16 cellular contexts compared by ENCODE assay signal in the genomic region with DNA sequence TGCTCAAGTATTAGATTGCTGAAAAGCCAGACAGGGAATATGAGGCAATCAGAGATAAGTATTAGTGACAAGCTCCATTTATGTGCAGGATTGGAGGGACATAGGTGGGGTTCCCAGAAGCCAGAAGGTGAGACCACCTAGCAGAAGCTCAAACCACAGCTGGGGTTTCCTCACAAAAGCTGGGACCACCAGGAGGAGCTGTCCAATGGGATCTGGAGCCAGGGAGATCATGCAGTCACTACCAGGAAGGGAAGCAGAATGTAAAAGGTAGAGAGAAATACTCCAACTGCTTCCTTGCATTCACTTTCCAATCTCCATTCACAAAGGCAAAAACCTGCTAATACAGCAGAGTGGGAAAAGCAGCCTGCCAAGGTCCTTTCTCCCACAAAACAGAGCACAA. TPM values are rescaled to one million over a fixed set of nuclear protein-coding genes. Genes with fewer than 3 reads are reported as not detected.
DNase-seq lines count a peak whose midpoint lies in the region; ATAC-seq and TF ChIP-seq lines count a peak whose summit lies in the region.
"Had no signal": no experiment of that assay in that cellular context is flagged by ENCODE, and none has a peak within 500 bp of the region (broad histone marks: within the 10 kb centered on the region; RNA-seq: fewer than 3 reads in every experiment).

No MANE protein-coding gene starts in this region.

- TF ChIP-seq CTCF in WTC11 (IDR thresholded peaks at IDR 0.05) (no peak), endodermal cell (conservative IDR thresholded peaks at IDR 0.05) (peak; percentile 44), left ventricle myocardium inferior (IDR thresholded peaks at IDR 0.05; ENCODE audit: borderline replicate concordance) (no peak)

- H3K9me3 Mint-ChIP-seq in WTC11 (peaks cover 26% of the 10 kb centered on the region), endodermal cell (peaks cover 17% of the 10 kb centered on the region)

- intact Hi-C loops in left ventricle myocardium inferior (cut with micrococcal nuclease): no loop called here

- H3K36me3 ChIP-seq in endodermal cell (ENCODE audit: control insufficient read depth, insufficient read depth, low read length) (no peaks in the 10 kb centered on the region), left ventricle myocardium inferior (no peaks in the 10 kb centered on the region)

- peaks cover 9% of the 10 kb centered on the region for H3K36me3 Mint-ChIP-seq in WTC11
- H3K36me3 Mint-ChIP-seq in endodermal cell (ENCODE audit: low read depth): no peaks in the 10 kb centered on the region
- H3K36me3 Mint-ChIP-seq: CD14-positive monocyte; CD8-positive, alpha-beta T cell had no signal

- DNase-seq in WTC11 (ENCODE audit: low spot score) (no peak), endodermal cell (no peak), left kidney (ENCODE audit: low read depth, low spot score) (peak; percentile 13), dedifferentiated amniotic fluid mesenchymal stem cell (ENCODE audit: extremely low spot score) (no peak), amniotic stem cell (lab: John Stamatoyannopoulos, UW) (no peak), left ventricle myocardium inferior (no peak), kidney tubule cell (ENCODE audit: low spot score) (no peak)
- DNase-seq: CD8-positive, alpha-beta T cell; COR-L47; DMS153; DMS79 treated with DMSO at 0.1 percent for 48 hours; EL; H7 had no signal

- H3K9me3 ChIP-seq in endodermal cell (ENCODE audit: control insufficient read depth, low read length) (peaks cover 9% of the 10 kb centered on the region), left ventricle myocardium inferior (replicated peaks) (peaks cover 18% of the 10 kb centered on the region)
- H3K9me3 ChIP-seq: A549 had no signal

- peak; percentile 53; the same call in 1 of the 2 replicates for ATAC-seq in WTC11
- ATAC-seq: A549; CD8-positive, alpha-beta T cell had no signal

- H3K27ac Mint-ChIP-seq in WTC11 (no peak overlapping the region), endodermal cell (no peak overlapping the region)
- H3K27ac Mint-ChIP-seq: CD14-positive monocyte; CD8-positive, alpha-beta T cell had no signal

- H3K27ac ChIP-seq in endodermal cell (ENCODE audit: low read depth, low read length): no peak overlapping the region
- H3K27ac ChIP-seq in left ventricle myocardium inferior (replicated peaks): no peak overlapping the region
- H3K27ac ChIP-seq: A549 had no signal

- no peaks in the 10 kb centered on the region for H3K4me1 ChIP-seq in endodermal cell (ENCODE audit: control insufficient read depth, insufficient read depth, low read length)
- peaks cover 5% of the 10 kb centered on the region for H3K4me1 ChIP-seq in left ventricle myocardium inferior
- H3K4me1 ChIP-seq: A549 had no signal

- no peak overlapping the region for H3K9ac ChIP-seq in endodermal cell (ENCODE audit: extremely low read depth, low read length, poor library complexity, severe bottlenecking)

- POLR2A ChIA-PET in WTC11 (lab: Charles Lee): no interaction called here

- H3K4me3 Mint-ChIP-seq in WTC11 (no peak overlapping the region), endodermal cell (no peak overlapping the region)
- H3K4me3 Mint-ChIP-seq: CD14-positive monocyte; CD8-positive, alpha-beta T cell had no signal

- H3K4me3 ChIP-seq in endodermal cell (ENCODE audit: low read length) (no peak overlapping the region), left ventricle myocardium inferior (no peak overlapping the region)
- H3K4me3 ChIP-seq: A549 had no signal

- H3K27me3 Mint-ChIP-seq in WTC11 (ENCODE audit: low read depth) (peaks cover 5% of the 10 kb centered on the region), endodermal cell (ENCODE audit: insufficient read depth) (peaks cover 34% of the 10 kb centered on the region)

- H3K27me3 ChIP-seq in endodermal cell (ENCODE audit: control insufficient read depth, insufficient read depth, low read length, poor library complexity, severe bottlenecking) (peaks cover 34% of the 10 kb centered on the region), left ventricle myocardium inferior (ENCODE audit: low read depth) (no peaks in the 10 kb centered on the region)

- H3K4me1 Mint-ChIP-seq in WTC11: no peaks in the 10 kb centered on the region
- no peaks in the 10 kb centered on the region for H3K4me1 Mint-ChIP-seq in endodermal cell
- H3K4me1 Mint-ChIP-seq: CD14-positive monocyte had no signal

- CTCF ChIA-PET in WTC11 (lab: Charles Lee): no interaction called here

TF ChIP-seq in WTC11, 78 proteins besides CTCF, POLR2A, EP300 and RAD21 (continues in another document):
- TF ChIP-seq, protein P1, sequence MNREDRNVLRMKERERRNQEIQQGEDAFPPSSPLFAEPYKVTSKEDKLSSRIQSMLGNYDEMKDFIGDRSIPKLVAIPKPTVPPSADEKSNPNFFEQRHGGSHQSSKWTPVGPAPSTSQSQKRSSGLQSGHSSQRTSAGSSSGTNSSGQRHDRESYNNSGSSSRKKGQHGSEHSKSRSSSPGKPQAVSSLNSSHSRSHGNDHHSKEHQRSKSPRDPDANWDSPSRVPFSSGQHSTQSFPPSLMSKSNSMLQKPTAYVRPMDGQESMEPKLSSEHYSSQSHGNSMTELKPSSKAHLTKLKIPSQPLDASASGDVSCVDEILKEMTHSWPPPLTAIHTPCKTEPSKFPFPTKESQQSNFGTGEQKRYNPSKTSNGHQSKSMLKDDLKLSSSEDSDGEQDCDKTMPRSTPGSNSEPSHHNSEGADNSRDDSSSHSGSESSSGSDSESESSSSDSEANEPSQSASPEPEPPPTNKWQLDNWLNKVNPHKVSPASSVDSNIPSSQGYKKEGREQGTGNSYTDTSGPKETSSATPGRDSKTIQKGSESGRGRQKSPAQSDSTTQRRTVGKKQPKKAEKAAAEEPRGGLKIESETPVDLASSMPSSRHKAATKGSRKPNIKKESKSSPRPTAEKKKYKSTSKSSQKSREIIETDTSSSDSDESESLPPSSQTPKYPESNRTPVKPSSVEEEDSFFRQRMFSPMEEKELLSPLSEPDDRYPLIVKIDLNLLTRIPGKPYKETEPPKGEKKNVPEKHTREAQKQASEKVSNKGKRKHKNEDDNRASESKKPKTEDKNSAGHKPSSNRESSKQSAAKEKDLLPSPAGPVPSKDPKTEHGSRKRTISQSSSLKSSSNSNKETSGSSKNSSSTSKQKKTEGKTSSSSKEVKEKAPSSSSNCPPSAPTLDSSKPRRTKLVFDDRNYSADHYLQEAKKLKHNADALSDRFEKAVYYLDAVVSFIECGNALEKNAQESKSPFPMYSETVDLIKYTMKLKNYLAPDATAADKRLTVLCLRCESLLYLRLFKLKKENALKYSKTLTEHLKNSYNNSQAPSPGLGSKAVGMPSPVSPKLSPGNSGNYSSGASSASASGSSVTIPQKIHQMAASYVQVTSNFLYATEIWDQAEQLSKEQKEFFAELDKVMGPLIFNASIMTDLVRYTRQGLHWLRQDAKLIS (CRISPR knock-in tag; IDR thresholded peaks at IDR 0.05; ENCODE audit: borderline replicate concordance): no peak
- no peak for TF ChIP-seq KAT7 (CRISPR knock-in tag; IDR thresholded peaks at IDR 0.05; ENCODE audit: borderline replicate concordance)
- no peak for TF ChIP-seq CBFB (CRISPR knock-in tag; IDR thresholded peaks at IDR 0.05; ENCODE audit: low read depth)
- TF ChIP-seq, protein P2, sequence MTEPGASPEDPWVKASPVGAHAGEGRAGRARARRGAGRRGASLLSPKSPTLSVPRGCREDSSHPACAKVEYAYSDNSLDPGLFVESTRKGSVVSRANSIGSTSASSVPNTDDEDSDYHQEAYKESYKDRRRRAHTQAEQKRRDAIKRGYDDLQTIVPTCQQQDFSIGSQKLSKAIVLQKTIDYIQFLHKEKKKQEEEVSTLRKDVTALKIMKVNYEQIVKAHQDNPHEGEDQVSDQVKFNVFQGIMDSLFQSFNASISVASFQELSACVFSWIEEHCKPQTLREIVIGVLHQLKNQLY (CRISPR knock-in tag; IDR thresholded peaks at IDR 0.05): no peak
- TF ChIP-seq NFYB (CRISPR knock-in tag; conservative IDR thresholded peaks at IDR 0.05; ENCODE audit: low read depth): no peak
- no peak for TF ChIP-seq ZNF219 (CRISPR knock-in tag; IDR thresholded peaks at IDR 0.05; ENCODE audit: borderline replicate concordance)
- no peak for TF ChIP-seq CREB1 (CRISPR knock-in tag; IDR thresholded peaks at IDR 0.05)
- TF ChIP-seq, protein P3, sequence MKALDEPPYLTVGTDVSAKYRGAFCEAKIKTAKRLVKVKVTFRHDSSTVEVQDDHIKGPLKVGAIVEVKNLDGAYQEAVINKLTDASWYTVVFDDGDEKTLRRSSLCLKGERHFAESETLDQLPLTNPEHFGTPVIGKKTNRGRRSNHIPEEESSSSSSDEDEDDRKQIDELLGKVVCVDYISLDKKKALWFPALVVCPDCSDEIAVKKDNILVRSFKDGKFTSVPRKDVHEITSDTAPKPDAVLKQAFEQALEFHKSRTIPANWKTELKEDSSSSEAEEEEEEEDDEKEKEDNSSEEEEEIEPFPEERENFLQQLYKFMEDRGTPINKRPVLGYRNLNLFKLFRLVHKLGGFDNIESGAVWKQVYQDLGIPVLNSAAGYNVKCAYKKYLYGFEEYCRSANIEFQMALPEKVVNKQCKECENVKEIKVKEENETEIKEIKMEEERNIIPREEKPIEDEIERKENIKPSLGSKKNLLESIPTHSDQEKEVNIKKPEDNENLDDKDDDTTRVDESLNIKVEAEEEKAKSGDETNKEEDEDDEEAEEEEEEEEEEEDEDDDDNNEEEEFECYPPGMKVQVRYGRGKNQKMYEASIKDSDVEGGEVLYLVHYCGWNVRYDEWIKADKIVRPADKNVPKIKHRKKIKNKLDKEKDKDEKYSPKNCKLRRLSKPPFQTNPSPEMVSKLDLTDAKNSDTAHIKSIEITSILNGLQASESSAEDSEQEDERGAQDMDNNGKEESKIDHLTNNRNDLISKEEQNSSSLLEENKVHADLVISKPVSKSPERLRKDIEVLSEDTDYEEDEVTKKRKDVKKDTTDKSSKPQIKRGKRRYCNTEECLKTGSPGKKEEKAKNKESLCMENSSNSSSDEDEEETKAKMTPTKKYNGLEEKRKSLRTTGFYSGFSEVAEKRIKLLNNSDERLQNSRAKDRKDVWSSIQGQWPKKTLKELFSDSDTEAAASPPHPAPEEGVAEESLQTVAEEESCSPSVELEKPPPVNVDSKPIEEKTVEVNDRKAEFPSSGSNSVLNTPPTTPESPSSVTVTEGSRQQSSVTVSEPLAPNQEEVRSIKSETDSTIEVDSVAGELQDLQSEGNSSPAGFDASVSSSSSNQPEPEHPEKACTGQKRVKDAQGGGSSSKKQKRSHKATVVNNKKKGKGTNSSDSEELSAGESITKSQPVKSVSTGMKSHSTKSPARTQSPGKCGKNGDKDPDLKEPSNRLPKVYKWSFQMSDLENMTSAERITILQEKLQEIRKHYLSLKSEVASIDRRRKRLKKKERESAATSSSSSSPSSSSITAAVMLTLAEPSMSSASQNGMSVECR (CRISPR knock-in tag; IDR thresholded peaks at IDR 0.05; ENCODE audit: borderline replicate concordance): no peak

RNA-seq across cellular contexts. Expression of a gene that starts 5.2 kb away (rescaled TPM):
- total RNA-seq in WTC11 (2021): not detected in 3 replicates
- not detected for total RNA-seq in endodermal cell
- polyA plus RNA-seq in endodermal cell (2013, experiment 1 of 2): not detected
- polyA plus RNA-seq in endodermal cell (2013, experiment 2 of 2): not detected
- total RNA-seq in left ventricle myocardium inferior: not detected
- total RNA-seq: CD8-positive, alpha-beta T cell; H7 had no signal
- polyA plus RNA-seq: A549, BJ, CD14-positive monocyte had no signal
